24 cellular contexts compared by ENCODE assay signal in genomic region chr1:211280910-211281309, GRCh38. TPM values are rescaled to one million over a fixed set of nuclear protein-coding genes. Genes with fewer than 3 reads are reported as not detected.
DNase-seq lines count a peak whose midpoint lies in the region; ATAC-seq, FAIRE-seq and TF ChIP-seq lines count a peak whose summit lies in the region.
"Had no signal": no experiment of that assay in that cellular context is flagged by ENCODE, and none has a peak within 500 bp of the region (broad histone marks: within the 10 kb centered on the region; RNA-seq: fewer than 3 reads in every experiment).

No MANE protein-coding gene starts in this region.

- no peaks in the 10 kb centered on the region for H3K79me2 ChIP-seq in KMS-11 (ENCODE audit: insufficient read depth, low read depth)

- no peak overlapping the region for H2AFZ ChIP-seq in KMS-11 (ENCODE audit: low read depth)

- H3K27me3 Mint-ChIP-seq in activated naive CD8-positive, alpha-beta T cell treated with anti-CD3 and anti-CD28 coated beads, Interleukin-2, amount 50 U/mL, for 24 hours = no peaks in the 10 kb centered on the region
- H3K27me3 Mint-ChIP-seq in activated naive CD8-positive, alpha-beta T cell treated with anti-CD3 and anti-CD28 coated beads for 36 hours = no peaks in the 10 kb centered on the region
- no peaks in the 10 kb centered on the region for H3K27me3 Mint-ChIP-seq in stimulated activated naive CD8-positive, alpha-beta T cell treated with anti-CD3 and anti-CD28 coated beads, Interleukin-15, amount 100 ng/mL, for 72 hours
- H3K27me3 Mint-ChIP-seq: CD4-positive, alpha-beta memory T cell had no signal

- peaks cover 5% of the 10 kb centered on the region for H3K4me1 Mint-ChIP-seq in activated naive CD8-positive, alpha-beta T cell treated with anti-CD3 and anti-CD28 coated beads, Interleukin-2, amount 50 U/mL, for 24 hours
- H3K4me1 Mint-ChIP-seq in activated naive CD8-positive, alpha-beta T cell treated with anti-CD3 and anti-CD28 coated beads for 36 hours = peaks cover 5% of the 10 kb centered on the region
- no peaks in the 10 kb centered on the region for H3K4me1 Mint-ChIP-seq in stimulated activated naive CD8-positive, alpha-beta T cell treated with anti-CD3 and anti-CD28 coated beads, Interleukin-15, amount 100 ng/mL, for 72 hours

- H3K9me3 Mint-ChIP-seq in activated naive CD8-positive, alpha-beta T cell treated with anti-CD3 and anti-CD28 coated beads, Interleukin-2, amount 50 U/mL, for 24 hours = no peaks in the 10 kb centered on the region
- no peaks in the 10 kb centered on the region for H3K9me3 Mint-ChIP-seq in activated naive CD8-positive, alpha-beta T cell treated with anti-CD3 and anti-CD28 coated beads for 36 hours
- no peaks in the 10 kb centered on the region for H3K9me3 Mint-ChIP-seq in stimulated activated naive CD8-positive, alpha-beta T cell treated with anti-CD3 and anti-CD28 coated beads, Interleukin-15, amount 100 ng/mL, for 72 hours
- H3K9me3 Mint-ChIP-seq: activated T-helper 2 cell treated with anti-CD3 and anti-CD28 coated beads, Interferon-gamma antibody, Interleukin-2, Interleukin-4, amounts not matched to agents 10 μg/mL and 5 μg/mL and 100 μg/mL, durations not matched to agents 14 hours and 24 hours and 36 hours; CD4-positive, alpha-beta memory T cell had no signal

- peak; percentile 61 for FAIRE-seq in islet of Langerhans (lab: Jason Lieb, UNC)

- peaks cover 4% of the 10 kb centered on the region; the same call in 1 of the 2 replicates for H3K36me3 ChIP-seq in KMS-11 (ENCODE audit: insufficient read depth)
- H3K36me3 ChIP-seq: uterus had no signal

- TF ChIP-seq CTCF in KMS-11 (conservative IDR thresholded peaks at IDR 0.05; ENCODE audit: low read depth, low read length) (no peak), GM20000 (IDR thresholded peaks at IDR 0.05; ENCODE audit: extremely low read depth, missing control alignments) (no peak)

- peak overlapping the region; percentile 92 for H3K4me3 ChIP-seq in KMS-11 (IDR thresholded peaks at IDR 0.05; ENCODE audit: insufficient read depth, low read depth, low read length)
- H3K4me3 ChIP-seq: lung, uterus had no signal

- H4K20me1 ChIP-seq in KMS-11 (ENCODE audit: insufficient read depth) = no peaks in the 10 kb centered on the region

- H3K4me3 Mint-ChIP-seq in activated naive CD8-positive, alpha-beta T cell treated with anti-CD3 and anti-CD28 coated beads, Interleukin-2, amount 50 U/mL, for 24 hours = no peak overlapping the region
- H3K4me3 Mint-ChIP-seq in activated naive CD8-positive, alpha-beta T cell treated with anti-CD3 and anti-CD28 coated beads for 36 hours = no peak overlapping the region
- no peak overlapping the region for H3K4me3 Mint-ChIP-seq in stimulated activated naive CD8-positive, alpha-beta T cell treated with anti-CD3 and anti-CD28 coated beads, Interleukin-15, amount 100 ng/mL, for 72 hours
- H3K4me3 Mint-ChIP-seq: CD4-positive, alpha-beta memory T cell had no signal

- DNase-seq in activated naive CD8-positive, alpha-beta T cell treated with anti-CD3 and anti-CD28 coated beads, Interleukin-2, amount 50 U/mL, for 24 hours = no peak
- no peak for DNase-seq in activated naive CD8-positive, alpha-beta T cell treated with anti-CD3 and anti-CD28 coated beads for 36 hours
- DNase-seq in stimulated activated naive CD8-positive, alpha-beta T cell treated with anti-CD3 and anti-CD28 coated beads, Interleukin-15, amount 100 ng/mL, for 72 hours = no peak
- DNase-seq in GM20000 (ENCODE audit: low spot score) = no peak
- DNase-seq: brain microvascular endothelial cell; CD4-positive, alpha-beta memory T cell; DMS 273 treated with DMSO at 0.1 percent for 48 hours; effector CD8-positive, alpha-beta T cell; foreskin keratinocyte; HCEC 1CT; hypothalamus; islet precursor cell; NCI-H1436; NCI-H526; SK-N-SH; uterus; WERI-Rb-1 had no signal

- no peaks in the 10 kb centered on the region for H3K27me3 ChIP-seq in KMS-11 (ENCODE audit: insufficient read depth, low read depth)
- H3K27me3 ChIP-seq: brain microvascular endothelial cell, foreskin keratinocyte, neutrophil, uterus had no signal

- peaks cover 12% of the 10 kb centered on the region for H3K36me3 Mint-ChIP-seq in activated naive CD8-positive, alpha-beta T cell treated with anti-CD3 and anti-CD28 coated beads, Interleukin-2, amount 50 U/mL, for 24 hours (ENCODE audit: low read depth)
- H3K36me3 Mint-ChIP-seq in activated naive CD8-positive, alpha-beta T cell treated with anti-CD3 and anti-CD28 coated beads for 36 hours = peaks cover 11% of the 10 kb centered on the region

- H3K4me2 ChIP-seq in KMS-11 = peak overlapping the region; percentile 88
- H3K4me2 ChIP-seq: SK-N-SH had no signal

- peak overlapping the region; percentile 43 for H3K9ac ChIP-seq in KMS-11
- H3K9ac ChIP-seq: SK-N-SH had no signal

- ATAC-seq in activated naive CD8-positive, alpha-beta T cell treated with anti-CD3 and anti-CD28 coated beads, Interleukin-2, amount 50 U/mL, for 24 hours = peak; percentile 91
- peak; percentile 73 for ATAC-seq in stimulated activated naive CD8-positive, alpha-beta T cell treated with anti-CD3 and anti-CD28 coated beads, Interleukin-15, amount 100 ng/mL, for 72 hours
- ATAC-seq in SK-N-SH treated with all-trans-retinoic acid at 6 μM for 48 hours = no peak
- ATAC-seq: foreskin keratinocyte had no signal

- H3K4me1 ChIP-seq in KMS-11 (ENCODE audit: low read depth, poor library complexity, severe bottlenecking) = peaks cover 57% of the 10 kb centered on the region
- H3K4me1 ChIP-seq: foreskin keratinocyte had no signal

- peak overlapping the region; percentile 75 for H3K27ac ChIP-seq in KMS-11
- H3K27ac ChIP-seq: foreskin keratinocyte, HL-60, neutrophil, uterus, WERI-Rb-1 had no signal

- H3K27ac Mint-ChIP-seq in activated naive CD8-positive, alpha-beta T cell treated with anti-CD3 and anti-CD28 coated beads, Interleukin-2, amount 50 U/mL, for 24 hours = no peak overlapping the region
- no peak overlapping the region for H3K27ac Mint-ChIP-seq in activated naive CD8-positive, alpha-beta T cell treated with anti-CD3 and anti-CD28 coated beads for 36 hours
- no peak overlapping the region for H3K27ac Mint-ChIP-seq in stimulated activated naive CD8-positive, alpha-beta T cell treated with anti-CD3 and anti-CD28 coated beads, Interleukin-15, amount 100 ng/mL, for 72 hours
- H3K27ac Mint-ChIP-seq: activated T-helper 2 cell treated with anti-CD3 and anti-CD28 coated beads, Interferon-gamma antibody, Interleukin-2, Interleukin-4, amounts not matched to agents 10 μg/mL and 5 μg/mL and 100 μg/mL, durations not matched to agents 14 hours and 24 hours and 36 hours; CD4-positive, alpha-beta memory T cell had no signal

TF ChIP-seq in SK-N-SH treated with all-trans-retinoic acid at 6 μM for 48 hours, 23 proteins besides CTCF, POLR2A, EP300 and RAD21 (continues in another document):
- no peak for TF ChIP-seq ISL1 (CRISPR knock-in tag; IDR thresholded peaks at IDR 0.05)
- no peak for TF ChIP-seq ESRRG (CRISPR knock-in tag; IDR thresholded peaks at IDR 0.05)
- no peak for TF ChIP-seq OSR1 (CRISPR knock-in tag; IDR thresholded peaks at IDR 0.05)
- TF ChIP-seq BACH2 (CRISPR knock-in tag; IDR thresholded peaks at IDR 0.05; ENCODE audit: borderline replicate concordance) = no peak
- TF ChIP-seq TCF4 (CRISPR knock-in tag; IDR thresholded peaks at IDR 0.05; ENCODE audit: borderline replicate concordance) = no peak
- no peak for TF ChIP-seq SNAI2 (CRISPR knock-in tag; IDR thresholded peaks at IDR 0.05)
- TF ChIP-seq GLIS3 (CRISPR knock-in tag; IDR thresholded peaks at IDR 0.05) = no peak
- TF ChIP-seq PATZ1 (CRISPR knock-in tag; IDR thresholded peaks at IDR 0.05; ENCODE audit: borderline replicate concordance) = no peak
- no peak for TF ChIP-seq CSDC2 (CRISPR knock-in tag; IDR thresholded peaks at IDR 0.05)
- no peak for TF ChIP-seq ZFP3 (CRISPR knock-in tag; IDR thresholded peaks at IDR 0.05)
- TF ChIP-seq TSHZ2 (CRISPR knock-in tag; IDR thresholded peaks at IDR 0.05) = no peak
- TF ChIP-seq ZNF565 (CRISPR knock-in tag; conservative IDR thresholded peaks at IDR 0.05; ENCODE audit: low read depth) = no peak

RNA-seq across cellular contexts. Expression of gene RCOR3, which starts 21.7 kb away (rescaled TPM):
- total RNA-seq in activated naive CD8-positive, alpha-beta T cell treated with anti-CD3 and anti-CD28 coated beads for 36 hours = 10 to 100 TPM; 31.8 to 33.7 TPM

RNA-seq across cellular contexts. Expression of gene TRAF5, which starts 45.7 kb away (rescaled TPM):
- 10 to 100 TPM; 23.7 to 24.4 TPM for total RNA-seq in activated naive CD8-positive, alpha-beta T cell treated with anti-CD3 and anti-CD28 coated beads for 36 hours
